In genomic region chr2:87852864-87853497, GRCh38 we compare ENCODE assay signal across 8 cellular contexts. TPM values are rescaled to one million over a fixed set of nuclear protein-coding genes. Genes with fewer than 3 reads are reported as not detected.
DNase-seq lines count a peak whose midpoint lies in the region; ATAC-seq, FAIRE-seq and TF ChIP-seq lines count a peak whose summit lies in the region.
"Not testable (repeated sequence)": the region's sequence is repeated elsewhere in the genome, so short reads cannot be mapped to it uniquely, and the experiment has no call there.

No MANE protein-coding gene starts in this region.

- H3K9me3 ChIP-seq in HepG2 (ENCODE audit: low read length), result not testable (repeated sequence)

- not testable (repeated sequence) for H2AFZ ChIP-seq in HepG2 (ENCODE audit: low read length)

- DNase-seq in HK-2 (ENCODE audit: unreplicated experiment), result peak; percentile 1
- DNase-seq in activated CD4-positive, alpha-beta T cell treated with anti-CD3 and anti-CD28 coated beads, Interleukin-2, amount 10 ng/mL, durations not matched to agents 24 days and 14 days, result peak; percentile 57
- DNase-seq in activated naive CD8-positive, alpha-beta T cell treated with anti-CD3 and anti-CD28 coated beads for 36 hours, result peak; percentile 13
- DNase-seq in HepG2 (ENCODE audit: low spot score), result not testable (repeated sequence)

- not testable (repeated sequence) for H4K20me1 ChIP-seq in HepG2 (ENCODE audit: insufficient read depth, low read length)

- not testable (repeated sequence) for H3K36me3 ChIP-seq in HepG2 (replicated peaks in 1 of 2; ENCODE audit: control insufficient read depth in 1 of 2, insufficient read depth in 2 of 2, low read length in 2 of 2)

- not testable (repeated sequence) for H3K4me2 ChIP-seq in HepG2 (ENCODE audit: low read depth, low read length)

- in situ Hi-C loops in HepG2 (cut with HindIII; ENCODE audit: extremely low pct_ligation_motif_present, low pct_unique_long_range_greater_than_20kb), result not testable (repeated sequence)

- H3K4me1 Mint-ChIP-seq in activated CD4-positive, alpha-beta T cell treated with anti-CD3 and anti-CD28 coated beads, Interleukin-2, amount 10 ng/mL, durations not matched to agents 24 days and 14 days; activated naive CD8-positive, alpha-beta T cell treated with anti-CD3 and anti-CD28 coated beads for 36 hours; stimulated activated memory B cell treated with anti-CD40 and anti-IgM and Interleukin-4, amounts not matched to agents 10 μg/mL and 1 μg/mL and 100 μg/mL, for 72 hours: not testable (repeated sequence)

- H3K4me1 ChIP-seq in HepG2 (ENCODE audit: insufficient read depth, low read length), result not testable (repeated sequence)

- not testable (repeated sequence) for FAIRE-seq in HepG2 (lab: Jason Lieb, UNC)

- not testable (repeated sequence) for BruUV-seq in HepG2 (replicated peaks; lab: Mats Ljungman, UMichigan)

- intact Hi-C loops in activated CD4-positive, alpha-beta T cell treated with anti-CD3 and anti-CD28 coated beads, Interleukin-2, amount 10 ng/mL, durations not matched to agents 24 days and 14 days (cut with micrococcal nuclease); HepG2 (cut with micrococcal nuclease; ENCODE audit: unreplicated experiment): not testable (repeated sequence)

- CTCF ChIA-PET in HepG2 (lab: Yijun Ruan, JAX; ENCODE audit: low intra/inter-chr PET ratio, low total read pairs), result not testable (repeated sequence)

- H3K36me3 Mint-ChIP-seq in activated CD4-positive, alpha-beta T cell treated with anti-CD3 and anti-CD28 coated beads, Interleukin-2, amount 10 ng/mL, durations not matched to agents 24 days and 14 days (ENCODE audit: low read depth); activated naive CD8-positive, alpha-beta T cell treated with anti-CD3 and anti-CD28 coated beads for 36 hours; stimulated activated memory B cell treated with anti-CD40 and anti-IgM and Interleukin-4, amounts not matched to agents 10 μg/mL and 1 μg/mL and 100 μg/mL, for 72 hours: not testable (repeated sequence)

- POLR2A ChIA-PET in HepG2 (lab: Yijun Ruan, JAX), result not testable (repeated sequence)

- not testable (repeated sequence) for TF ChIP-seq RAD21 in HepG2 (CRISPR knock-in tag; IDR thresholded peaks at IDR 0.05)

- H3K4me3 Mint-ChIP-seq in activated CD4-positive, alpha-beta T cell treated with anti-CD3 and anti-CD28 coated beads, Interleukin-2, amount 10 ng/mL, durations not matched to agents 24 days and 14 days; activated naive CD8-positive, alpha-beta T cell treated with anti-CD3 and anti-CD28 coated beads for 36 hours; stimulated activated memory B cell treated with anti-CD40 and anti-IgM and Interleukin-4, amounts not matched to agents 10 μg/mL and 1 μg/mL and 100 μg/mL, for 72 hours: not testable (repeated sequence)

- H3K27ac Mint-ChIP-seq in activated CD4-positive, alpha-beta T cell treated with anti-CD3 and anti-CD28 coated beads, Interleukin-2, amount 10 ng/mL, durations not matched to agents 24 days and 14 days, result peak overlapping the region; percentile 81
- H3K27ac Mint-ChIP-seq in activated naive CD8-positive, alpha-beta T cell treated with anti-CD3 and anti-CD28 coated beads for 36 hours, result peak overlapping the region; percentile 89
- peak overlapping the region; percentile 27 for H3K27ac Mint-ChIP-seq in stimulated activated memory B cell treated with anti-CD40 and anti-IgM and Interleukin-4, amounts not matched to agents 10 μg/mL and 1 μg/mL and 100 μg/mL, for 72 hours

- not testable (repeated sequence) for H3K27me3 Mint-ChIP-seq in activated CD4-positive, alpha-beta T cell treated with anti-CD3 and anti-CD28 coated beads, Interleukin-2, amount 10 ng/mL, durations not matched to agents 24 days and 14 days; activated naive CD8-positive, alpha-beta T cell treated with anti-CD3 and anti-CD28 coated beads for 36 hours; stimulated activated memory B cell treated with anti-CD40 and anti-IgM and Interleukin-4, amounts not matched to agents 10 μg/mL and 1 μg/mL and 100 μg/mL, for 72 hours

- not testable (repeated sequence) for H3K9ac ChIP-seq in HepG2 (ENCODE audit: insufficient read depth, low read depth, low read length)

- not testable (repeated sequence) for H3K9me3 Mint-ChIP-seq in activated CD4-positive, alpha-beta T cell treated with anti-CD3 and anti-CD28 coated beads, Interleukin-2, amount 10 ng/mL, durations not matched to agents 24 days and 14 days; activated naive CD8-positive, alpha-beta T cell treated with anti-CD3 and anti-CD28 coated beads for 36 hours; stimulated activated memory B cell treated with anti-CD40 and anti-IgM and Interleukin-4, amounts not matched to agents 10 μg/mL and 1 μg/mL and 100 μg/mL, for 72 hours

- not testable (repeated sequence) for TF ChIP-seq CTCF in HepG2 (CRISPR knock-in tag; IDR thresholded peaks at IDR 0.05)

- H3K27me3 ChIP-seq in HepG2 (ENCODE audit: control insufficient read depth in 1 of 2, insufficient read depth in 2 of 2, low read length in 2 of 2), result not testable (repeated sequence)

- not testable (repeated sequence) for TF ChIP-seq EP300 in HepG2 (IDR thresholded peaks at IDR 0.05; ENCODE audit: low read depth in 2 of 2, low read length in 2 of 2); HepG2 (CRISPR knock-in tag; IDR thresholded peaks at IDR 0.05; ENCODE audit: borderline replicate concordance)

- not testable (repeated sequence) for TF ChIP-seq POLR2A in HepG2 (IDR thresholded peaks at IDR 0.05; ENCODE audit: insufficient read depth in 1 of 2, low read depth in 2 of 2, low read length in 2 of 2)

- H3K27ac ChIP-seq in HepG2 (ENCODE audit: extremely low read length, insufficient read depth, low read length), result not testable (repeated sequence)

- not testable (repeated sequence) for H3K79me2 ChIP-seq in HepG2 (ENCODE audit: insufficient read depth, low read length)

- 42% methylated on average over 5 of the region's 5 CpGs for WGBS in HepG2 (ENCODE audit: low lambda C conversion rate)

- ATAC-seq in GM18520 (IDR thresholded peaks at IDR 0.05; ENCODE audit: unreplicated experiment), result peak; percentile 95
- peak; percentile 90 for ATAC-seq in GM21576 (IDR thresholded peaks at IDR 0.05; ENCODE audit: unreplicated experiment)
- ATAC-seq in HG03039 (IDR thresholded peaks at IDR 0.05; ENCODE audit: unreplicated experiment), result peak; percentile 90
- ATAC-seq in HepG2, result not testable (repeated sequence)
- ATAC-seq in stimulated activated memory B cell treated with anti-CD40 and anti-IgM and Interleukin-4, amounts not matched to agents 10 μg/mL and 1 μg/mL and 100 μg/mL, for 72 hours, result peak; percentile 89

- not testable (repeated sequence) for H3K4me3 ChIP-seq in HepG2 (replicated peaks in 1 of 3; ENCODE audit: insufficient read depth in 1 of 3, low read depth in 2 of 3, low read length in 3 of 3)

TF ChIP-seq in HepG2, 621 proteins besides CTCF, POLR2A, EP300 and RAD21:
- 0 out of 2 replicates have a peak, but pooled peaks have one; percentile 19 for TF ChIP-seq ZKSCAN1 (IDR thresholded peaks at IDR 0.05; ENCODE audit: low read length)

RNA-seq across cellular contexts. Expression of gene RGPD2, which starts 27.4 kb away (rescaled TPM):
- 1.4 and 2.4 TPM in 2 replicates for total RNA-seq in activated CD4-positive, alpha-beta T cell treated with anti-CD3 and anti-CD28 coated beads, Interleukin-2, amount 10 ng/mL, durations not matched to agents 24 days and 14 days
- 1 to 10 TPM; 1.1 to 1.3 TPM for total RNA-seq in activated naive CD8-positive, alpha-beta T cell treated with anti-CD3 and anti-CD28 coated beads for 36 hours
- total RNA-seq in HepG2 (2016; rRNA removed; fragmentation: Illumina TruSeq; extraction: Trizol), result 2.0 and 2.8 TPM in 2 replicates
- total RNA-seq in HepG2 (2016; cell fraction: cytosol; rRNA removed; fragmentation: Illumina TruSeq; extraction: Trizol; ENCODE audit: low read depth), result not detected in 2 replicates
- total RNA-seq in HepG2 (2016; cell fraction: insoluble cytoplasmic fraction; rRNA removed; fragmentation: Illumina TruSeq; extraction: Trizol), result 2.5 and 2.6 TPM in 2 replicates
- 1.1 and 1.5 TPM in 2 replicates for total RNA-seq in HepG2 (2016; cell fraction: membrane; rRNA removed; fragmentation: Illumina TruSeq; extraction: Trizol)
- 3.4 TPM in 2 replicates for total RNA-seq in HepG2 (2016; cell fraction: nucleus; rRNA removed; fragmentation: Illumina TruSeq; extraction: Trizol)
- 0.57 and 0.68 TPM in 2 replicates for polyA plus RNA-seq in HepG2 (2011; rRNA removed)
- polyA plus RNA-seq in HepG2 (2011; cell fraction: cytosol; rRNA removed), result not detected in 2 replicates
- 0.09 TPM in 1 of 2 replicates, not detected in the other for polyA plus RNA-seq in HepG2 (2011; cell fraction: nucleus; rRNA removed)
- 0.79 and 1.9 TPM in 2 replicates for polyA plus RNA-seq in HepG2 (2012)
- not detected in 2 replicates for polyA plus RNA-seq in HepG2 (2016; cell fraction: cytosol; fragmentation: Illumina TruSeq; extraction: Trizol; ENCODE audit: low read depth)
- polyA plus RNA-seq in HepG2 (2016; cell fraction: insoluble cytoplasmic fraction; fragmentation: Illumina TruSeq; extraction: Trizol; ENCODE audit: low read depth), result 0.81 and 0.86 TPM in 2 replicates
- polyA plus RNA-seq in HepG2 (2016; cell fraction: membrane; fragmentation: Illumina TruSeq; extraction: Trizol; ENCODE audit: low read depth), result 0.66 TPM in 1 of 2 replicates, not detected in the other
- 1.9 and 2.5 TPM in 2 replicates for polyA plus RNA-seq in HepG2 (2016; cell fraction: nucleus; fragmentation: Illumina TruSeq; extraction: Trizol; ENCODE audit: insufficient read depth, low read depth)
- polyA minus RNA-seq in HepG2 (2011; rRNA and poly(A)+ RNA removed; ENCODE audit: low replicate concordance), result 0.07 TPM in 1 of 2 replicates, not detected in the other
- polyA minus RNA-seq in HepG2 (2011; cell fraction: cytosol; rRNA and poly(A)+ RNA removed), result 1.5 and 1.8 TPM in 2 replicates
- polyA minus RNA-seq in HepG2 (2011; cell fraction: nucleus; rRNA and poly(A)+ RNA removed), result 2.1 and 2.6 TPM in 2 replicates

Comparison
In these comparisons a context has a peak if more than half of its experiments do, and no peak if none do; other contexts are left out.
1. H3K27ac Mint-ChIP-seq: peak in every context shown above with its lines; median percentile 89 in activated naive CD8-positive, alpha-beta T cell treated with anti-CD3 and anti-CD28 coated beads for 36 hours; 81 in activated CD4-positive, alpha-beta T cell treated with anti-CD3 and anti-CD28 coated beads, Interleukin-2, amount 10 ng/mL, durations not matched to agents 24 days and 14 days; 27 in stimulated activated memory B cell treated with anti-CD40 and anti-IgM and Interleukin-4, amounts not matched to agents 10 μg/mL and 1 μg/mL and 100 μg/mL, for 72 hours.